21 cellular contexts compared by ENCODE assay signal in the genomic region with DNA sequence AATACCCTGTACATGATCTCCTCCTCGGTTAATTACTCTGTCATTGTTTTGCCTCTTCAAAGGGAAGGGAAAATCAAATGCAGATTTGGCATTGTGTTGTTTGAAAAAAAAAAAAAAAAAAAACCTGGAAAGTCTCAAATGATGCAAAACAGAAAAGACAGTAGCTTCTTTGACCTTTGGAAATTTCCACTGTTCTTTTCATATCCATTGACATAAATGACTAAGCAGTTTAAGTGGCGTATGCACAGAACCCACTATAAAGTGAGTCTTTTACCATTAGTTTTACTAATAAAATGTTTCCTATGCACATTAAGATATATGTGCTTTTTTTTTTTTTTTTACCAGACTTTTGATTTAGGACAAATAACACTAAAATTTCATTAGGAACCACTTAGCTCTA.
DNase-seq lines count a peak whose midpoint lies in the region; FAIRE-seq and TF ChIP-seq lines count a peak whose summit lies in the region.
"Had no signal": no experiment of that assay in that cellular context is flagged by ENCODE, and none has a peak within 500 bp of the region (broad histone marks: within the 10 kb centered on the region; RNA-seq: fewer than 3 reads in every experiment).

No MANE protein-coding gene starts in this region.

- no peak overlapping the region for H2BK120ac ChIP-seq in H1 (replicated peaks; ENCODE audit: low read depth, low read length)

- DNase-seq in COLO829 (ENCODE audit: low spot score) = peak; percentile 54
- DNase-seq in M059J (ENCODE audit: low read depth) = peak; percentile 14
- no peak for DNase-seq in H1 (ENCODE audit: low read depth in 1 of 2, low spot score in 2 of 2)
- DNase-seq in neural progenitor cell (ENCODE audit: low spot score) = no peak
- no peak for DNase-seq in HAP-1 (ENCODE audit: low spot score in 2 of 2)
- no peak for DNase-seq in NCI-H82 treated with DMSO at 0.1 percent for 48 hours (lab: John Stamatoyannopoulos, UW; ENCODE audit: unreplicated experiment)
- DNase-seq in putamen (ENCODE audit: low spot score) = no peak
- DNase-seq: DMS 273 treated with DMSO at 0.1 percent for 48 hours, DND-41, KG1, NCI-H1092 treated with DMSO at 0.1 percent for 48 hours, NCI-H146, NCI-H2029 treated with DMSO at 0.1 percent for 48 hours, NCI-H2171 treated with DMSO at 0.1 percent for 48 hours, NCI-H446, PC-9, RPMI8226, SHP77 treated with DMSO at 0.1 percent for 48 hours, SK-N-SH had no signal

- 85% methylated on average over 2 of the region's 2 CpGs; no CpG with 5 or more reads in 1 of the 2 experiments for WGBS in H1 (ENCODE audit: extremely low coverage in 1 of 2, insufficient coverage in 1 of 2, insufficient read length in 1 of 2, insufficient replicate concordance in 2 of 2, low coverage in 1 of 2, low lambda C conversion rate in 2 of 2, missing lambda C conversion rate in 1 of 2), 2 experiments

- no peaks in the 10 kb centered on the region for H3K23me2 ChIP-seq in H1 (ENCODE audit: low read depth, low read length)

- H3K9ac ChIP-seq in H1 (replicated peaks in 1 of 4; ENCODE audit: extremely low read depth in 1 of 4, low read depth in 3 of 4, low read length in 3 of 4) (no peak overlapping the region), neural progenitor cell (no peak overlapping the region)
- H3K9ac ChIP-seq: SK-N-SH had no signal

- in situ Hi-C loops in HAP-1 (cut with MboI; ENCODE audit: low sequenced_read_pairs) = no loop called here

- H3K27ac ChIP-seq in H1 (ENCODE audit: low read depth, low read length) (no peak overlapping the region), neural progenitor cell (no peak overlapping the region)
- H3K27ac ChIP-seq: PC-9 had no signal

- TF ChIP-seq CTCF in H1 (IDR thresholded peaks at IDR 0.05; ENCODE audit: control extremely low read depth in 1 of 3, insufficient read depth in 1 of 3, low read depth in 1 of 3, low read length in 3 of 3) (no peak), neural progenitor cell (IDR thresholded peaks at IDR 0.05) (no peak)

- no peaks in the 10 kb centered on the region for H3K79me1 ChIP-seq in H1 (ENCODE audit: low read depth, low read length)

- H3K4me1 ChIP-seq in H1 (replicated peaks in 1 of 4; ENCODE audit: control insufficient read depth in 3 of 4, insufficient read depth in 4 of 4, low read length in 3 of 4) (peaks cover 2 to 5% (median 4%) of the 10 kb centered on the region in 4 experiments; a peak in 5 of 7 replicates), neural progenitor cell (peaks cover 6% of the 10 kb centered on the region), HAP-1 (no peaks in the 10 kb centered on the region)

- no peak for FAIRE-seq in H1 (lab: Jason Lieb, UNC)
- FAIRE-seq: GM12891 had no signal

- H3K36me3 ChIP-seq in H1 (ENCODE audit: control insufficient read depth in 2 of 4, insufficient read depth in 4 of 4, low read length in 3 of 4) = no peaks in the 10 kb centered on the region
- no peaks in the 10 kb centered on the region for H3K36me3 ChIP-seq in neural progenitor cell
- no peaks in the 10 kb centered on the region for H3K36me3 ChIP-seq in HAP-1 (replicated peaks)

- no peak overlapping the region for H2BK15ac ChIP-seq in H1 (ENCODE audit: low read length)

- no peak overlapping the region for H3K4me3 ChIP-seq in H1 (ENCODE audit: extremely low read depth in 1 of 4, insufficient read depth in 2 of 4, low read depth in 3 of 4, low read length in 4 of 4)
- H3K4me3 ChIP-seq in neural progenitor cell = no peak overlapping the region
- no peak overlapping the region for H3K4me3 ChIP-seq in HAP-1
- H3K4me3 ChIP-seq: PC-9 had no signal

- H3K9me3 ChIP-seq in H1 (ENCODE audit: insufficient read depth in 2 of 2, low read depth in 1 of 2, low read length in 1 of 2) = no peaks in the 10 kb centered on the region
- H3K9me3 ChIP-seq in neural progenitor cell (ENCODE audit: low read depth) = no peaks in the 10 kb centered on the region
- H3K9me3 ChIP-seq in HAP-1 = no peaks in the 10 kb centered on the region
- H3K9me3 ChIP-seq: SK-N-SH had no signal

- no peak overlapping the region for H4K91ac ChIP-seq in H1 (replicated peaks; ENCODE audit: insufficient read length, low read length)

- no peak overlapping the region for H2BK12ac ChIP-seq in H1 (ENCODE audit: low read depth, low read length)

- no peak overlapping the region for H3K23ac ChIP-seq in H1 (ENCODE audit: insufficient read length)

- no peak overlapping the region for H2BK20ac ChIP-seq in H1 (ENCODE audit: low read length)

- H3K14ac ChIP-seq in H1 (ENCODE audit: insufficient read length) = no peak overlapping the region

- no peak overlapping the region for H3K27ac Mint-ChIP-seq in neural progenitor cell
- H3K27ac Mint-ChIP-seq: CD14-positive monocyte had no signal

- H3F3A ChIP-seq in neural progenitor cell (ENCODE audit: low read depth) = no peaks in the 10 kb centered on the region

- H3K4me3 Mint-ChIP-seq in neural progenitor cell = no peak overlapping the region
- H3K4me3 Mint-ChIP-seq: CD14-positive monocyte had no signal

- no peak overlapping the region for H3K4ac ChIP-seq in H1 (replicated peaks; ENCODE audit: insufficient read length, low read depth, low read length)

- H3K56ac ChIP-seq in H1 (replicated peaks; ENCODE audit: insufficient read length, low read depth, low read length) = no peak overlapping the region

- no peaks in the 10 kb centered on the region for H4K20me1 ChIP-seq in H1 (replicated peaks in 1 of 2; ENCODE audit: control insufficient read depth in 1 of 2, insufficient read depth in 2 of 2, low read length in 2 of 2)
- no peaks in the 10 kb centered on the region for H4K20me1 ChIP-seq in neural progenitor cell (ENCODE audit: low read depth)

- H3K4me2 ChIP-seq in H1 (ENCODE audit: insufficient read depth in 1 of 2, low read depth in 2 of 2, low read length in 2 of 2) (no peak overlapping the region), neural progenitor cell (no peak overlapping the region)
- H3K4me2 ChIP-seq: PC-9, SK-N-SH had no signal

- CTCF ChIA-PET in H1 (lab: Charles Lee; ENCODE audit: partially characterized antibody) = no interaction called here

- peaks cover 0 to 1% (median 0%) of the 10 kb centered on the region in 4 experiments; a peak in 1 of 7 replicates for H3K27me3 ChIP-seq in H1 (replicated peaks in 1 of 4; ENCODE audit: control insufficient read depth in 3 of 4, extremely low read depth in 1 of 4, insufficient read depth in 3 of 4, low read length in 3 of 4)
- no peaks in the 10 kb centered on the region for H3K27me3 ChIP-seq in neural progenitor cell
- no peaks in the 10 kb centered on the region for H3K27me3 ChIP-seq in HAP-1 (ENCODE audit: low read depth)

- H2AFZ ChIP-seq in H1 (ENCODE audit: low read length) (peak overlapping the region; percentile 88; the same call in 1 of the 2 replicates), neural progenitor cell (replicated peaks) (peak overlapping the region; percentile 87)
- H2AFZ ChIP-seq: PC-9 had no signal

- no peak for TF ChIP-seq POLR2A in H1 (IDR thresholded peaks at IDR 0.05; ENCODE audit: control extremely low read depth in 1 of 2, low read depth in 2 of 2, low read length in 2 of 2)

- H3K18ac ChIP-seq in H1 (ENCODE audit: extremely low read depth, low read length) = no peak overlapping the region

- no peak for TF ChIP-seq RAD21 in H1 (IDR thresholded peaks at IDR 0.05 in 1 of 2, conservative IDR thresholded peaks at IDR 0.05 in 1 of 2; ENCODE audit: low read depth in 2 of 2, low read length in 2 of 2)

- H3K79me2 ChIP-seq in H1 (ENCODE audit: control insufficient read depth in 1 of 2, insufficient read depth in 2 of 2, low read length in 2 of 2) (no peaks in the 10 kb centered on the region), neural progenitor cell (ENCODE audit: low read depth) (no peaks in the 10 kb centered on the region)

- H4K8ac ChIP-seq in H1 (ENCODE audit: extremely low read depth, insufficient read depth, low read length) = no peak overlapping the region

- peaks cover 2% of the 10 kb centered on the region for H3K27me3 Mint-ChIP-seq in neural progenitor cell (ENCODE audit: insufficient read depth, low read depth)

- H2AK5ac ChIP-seq in H1 (ENCODE audit: low read depth, low read length) = no peak overlapping the region

- H3K36me3 Mint-ChIP-seq in neural progenitor cell = no peaks in the 10 kb centered on the region
- H3K36me3 Mint-ChIP-seq: CD14-positive monocyte had no signal

- no peak overlapping the region for H4K5ac ChIP-seq in H1 (ENCODE audit: insufficient read length, low read depth, low read length)

- H2BK5ac ChIP-seq in H1 (ENCODE audit: low read depth, low read length) = no peak overlapping the region

- TF ChIP-seq EP300 in H1 (IDR thresholded peaks at IDR 0.05; ENCODE audit: borderline replicate concordance in 1 of 2, low read depth in 2 of 2, low read length in 2 of 2) = no peak

- H3K9me3 Mint-ChIP-seq in neural progenitor cell = no peaks in the 10 kb centered on the region

- POLR2A ChIA-PET in H1 (lab: Charles Lee; ENCODE audit: partially characterized antibody) = no interaction called here

- peaks cover 3% of the 10 kb centered on the region for H3K4me1 Mint-ChIP-seq in neural progenitor cell

TF ChIP-seq in H1, 55 proteins besides CTCF, POLR2A, EP300 and RAD21:
- no peak for TF ChIP-seq CHD1 (IDR thresholded peaks at IDR 0.05; ENCODE audit: low read depth, low read length)
- TF ChIP-seq KDM1A (IDR thresholded peaks at IDR 0.05; ENCODE audit: borderline replicate concordance, low read length) = no peak
- TF ChIP-seq SAP30 (IDR thresholded peaks at IDR 0.05; ENCODE audit: insufficient read depth, insufficient replicate concordance, low read length) = no peak
- TF ChIP-seq SP1 (IDR thresholded peaks at IDR 0.05; ENCODE audit: low read depth, low read length) = no peak
- TF ChIP-seq KDM4A (IDR thresholded peaks at IDR 0.05; ENCODE audit: low read depth, low read length, severe bottlenecking) = no peak
- TF ChIP-seq RNF2 (IDR thresholded peaks at IDR 0.05; ENCODE audit: borderline replicate concordance, low read depth, low read length, missing control alignments, poor library complexity, severe bottlenecking) = no peak
- TF ChIP-seq NANOG (IDR thresholded peaks at IDR 0.05; ENCODE audit: insufficient read depth, low read depth, low read length, poor library complexity, severe bottlenecking) = no peak
TF ChIP-seq in H1: peak in this region for 0.

Comparison
In these comparisons a context has a peak if more than half of its experiments do, and no peak if none do; other contexts are left out.
1. DNase-seq: peak in COLO829 (single experiment) and M059J (single experiment); none in H1 (0 of 2), neural progenitor cell (single experiment), HAP-1 (0 of 2), NCI-H82 treated with DMSO at 0.1 percent for 48 hours (single experiment) and putamen (single experiment).